In genomic region chr9:107628444-107628843, GRCh38 we compare ENCODE assay signal across 32 cellular contexts.
"Had no signal": no experiment of that assay in that cellular context is flagged by ENCODE, and none has a peak within 500 bp of the region (broad histone marks: within the 10 kb centered on the region; RNA-seq: fewer than 3 reads in every experiment).

No MANE protein-coding gene starts in this region.

- DNase-seq: activated CD4-positive, alpha-beta memory T cell treated with anti-CD3 and anti-CD28 coated beads for 36 hours; activated CD4-positive, alpha-beta T cell treated with anti-CD3 and anti-CD28 coated beads for 36 hours; activated CD4-positive, alpha-beta T cell treated with anti-CD3 and anti-CD28 coated beads, Interleukin-2, amount 10 ng/mL, durations not matched to agents 24 days and 14 days; activated CD4-positive, CD25-positive, alpha-beta regulatory T cell; activated CD4-positive, CD25-positive, alpha-beta regulatory T cell treated with anti-CD3 and anti-CD28 coated beads, Interleukin-2, amount 50 U/mL, for 72 hours; activated CD8-positive, alpha-beta memory T cell treated with anti-CD3 and anti-CD28 coated beads, Interleukin-2, amount 10 ng/mL, durations not matched to agents 7 days and 5 days; activated CD8-positive, alpha-beta memory T cell treated with anti-CD3 and anti-CD28 coated beads, Interleukin-2, amount 50 U/mL, for 4 hours; activated CD8-positive, alpha-beta T cell treated with anti-CD3 and anti-CD28 coated beads, Interleukin-2, amount 10 ng/mL, durations not matched to agents 7 days and 5 days; activated effector memory CD4-positive, alpha-beta T cell treated with anti-CD3 and anti-CD28 coated beads, Interleukin-2, amount 50 U/mL, for 16 hours; activated naive CD4-positive, alpha-beta T cell treated with anti-CD3 and anti-CD28 coated beads for 36 hours; activated naive CD8-positive, alpha-beta T cell treated with anti-CD3 and anti-CD28 coated beads for 36 hours; activated naive CD8-positive, alpha-beta T cell treated with anti-CD3 and anti-CD28 coated beads, Interleukin-2, amount 50 U/mL, for 24 hours; activated T-cell treated with anti-CD3 and anti-CD28 coated beads, Interleukin-2, amount 50 U/mL, for 1 hour; activated T-cell treated with anti-CD3 and anti-CD28 coated beads, Interleukin-2, amount 50 U/mL, for 48 hours; adrenal gland; amygdala; aorta; body of pancreas; caudate nucleus; cortex of kidney; effector CD8-positive, alpha-beta T cell; esophagus squamous epithelium; foreskin melanocyte; head of caudate nucleus; T-helper 2 cell had no signal

- H3K27ac Mint-ChIP-seq: activated CD4-positive, alpha-beta memory T cell treated with anti-CD3 and anti-CD28 coated beads for 36 hours; activated CD4-positive, alpha-beta T cell treated with anti-CD3 and anti-CD28 coated beads for 36 hours; activated CD4-positive, alpha-beta T cell treated with anti-CD3 and anti-CD28 coated beads, Interleukin-2, amount 10 ng/mL, durations not matched to agents 24 days and 14 days; activated CD8-positive, alpha-beta memory T cell treated with anti-CD3 and anti-CD28 coated beads, Interleukin-2, amount 10 ng/mL, durations not matched to agents 7 days and 5 days; activated CD8-positive, alpha-beta T cell treated with anti-CD3 and anti-CD28 coated beads, Interleukin-2, amount 10 ng/mL, durations not matched to agents 7 days and 5 days; activated naive CD4-positive, alpha-beta T cell treated with anti-CD3 and anti-CD28 coated beads for 36 hours; activated naive CD4-positive, alpha-beta T cell treated with anti-CD3 and anti-CD28 coated beads, Interleukin-2, amount 50 U/mL, for 24 hours; activated naive CD8-positive, alpha-beta T cell treated with anti-CD3 and anti-CD28 coated beads for 36 hours; activated naive CD8-positive, alpha-beta T cell treated with anti-CD3 and anti-CD28 coated beads, Interleukin-2, amount 50 U/mL, for 24 hours; activated T-helper 1 cell treated with anti-CD3 and anti-CD28 coated beads, Interleukin-12 subunit alpha, Interleukin-12 subunit beta, Interleukin-2, Interleukin-4 antibody, amounts not matched to agents 30 ng/mL and 10 ng/mL and 1 ng/mL, durations not matched to agents 14 hours and 24 hours and 36 hours; activated T-helper 2 cell treated with anti-CD3 and anti-CD28 coated beads, Interferon-gamma antibody, Interleukin-2, Interleukin-4, amounts not matched to agents 10 μg/mL and 5 μg/mL and 100 μg/mL, durations not matched to agents 14 hours and 24 hours and 36 hours had no signal

- H3K9me3 ChIP-seq: adrenal gland, body of pancreas, esophagus squamous epithelium had no signal

- H3K36me3 Mint-ChIP-seq: activated CD4-positive, alpha-beta memory T cell treated with anti-CD3 and anti-CD28 coated beads for 36 hours; activated CD8-positive, alpha-beta memory T cell treated with anti-CD3 and anti-CD28 coated beads, Interleukin-2, amount 10 ng/mL, durations not matched to agents 7 days and 5 days; activated naive CD4-positive, alpha-beta T cell treated with anti-CD3 and anti-CD28 coated beads, Interleukin-2, amount 50 U/mL, for 24 hours; activated naive CD8-positive, alpha-beta T cell treated with anti-CD3 and anti-CD28 coated beads for 36 hours had no signal

- H3K4me1 ChIP-seq: adrenal gland, body of pancreas had no signal

- H3K27ac ChIP-seq: adrenal gland, body of pancreas, epithelial cell of prostate, esophagus squamous epithelium had no signal

- H3K4me3 ChIP-seq: adrenal gland, body of pancreas, esophagus squamous epithelium had no signal

- H3K9me3 Mint-ChIP-seq: activated CD4-positive, alpha-beta memory T cell treated with anti-CD3 and anti-CD28 coated beads for 36 hours; activated CD4-positive, alpha-beta T cell treated with anti-CD3 and anti-CD28 coated beads, Interleukin-2, amount 10 ng/mL, durations not matched to agents 24 days and 14 days; activated naive CD4-positive, alpha-beta T cell treated with anti-CD3 and anti-CD28 coated beads, Interleukin-2, amount 50 U/mL, for 24 hours; activated naive CD8-positive, alpha-beta T cell treated with anti-CD3 and anti-CD28 coated beads for 36 hours; activated naive CD8-positive, alpha-beta T cell treated with anti-CD3 and anti-CD28 coated beads, Interleukin-2, amount 50 U/mL, for 24 hours; activated T-helper 1 cell treated with anti-CD3 and anti-CD28 coated beads, Interleukin-12 subunit alpha, Interleukin-12 subunit beta, Interleukin-2, Interleukin-4 antibody, amounts not matched to agents 30 ng/mL and 10 ng/mL and 1 ng/mL, durations not matched to agents 14 hours and 24 hours and 36 hours; activated T-helper 2 cell treated with anti-CD3 and anti-CD28 coated beads, Interferon-gamma antibody, Interleukin-2, Interleukin-4, amounts not matched to agents 10 μg/mL and 5 μg/mL and 100 μg/mL, durations not matched to agents 14 hours and 24 hours and 36 hours had no signal

- H3K4me3 Mint-ChIP-seq: activated CD4-positive, alpha-beta memory T cell treated with anti-CD3 and anti-CD28 coated beads for 36 hours; activated CD4-positive, alpha-beta T cell treated with anti-CD3 and anti-CD28 coated beads for 36 hours; activated CD4-positive, alpha-beta T cell treated with anti-CD3 and anti-CD28 coated beads, Interleukin-2, amount 10 ng/mL, durations not matched to agents 24 days and 14 days; activated CD8-positive, alpha-beta memory T cell treated with anti-CD3 and anti-CD28 coated beads, Interleukin-2, amount 10 ng/mL, durations not matched to agents 7 days and 5 days; activated CD8-positive, alpha-beta T cell treated with anti-CD3 and anti-CD28 coated beads, Interleukin-2, amount 10 ng/mL, durations not matched to agents 7 days and 5 days; activated naive CD4-positive, alpha-beta T cell treated with anti-CD3 and anti-CD28 coated beads for 36 hours; activated naive CD4-positive, alpha-beta T cell treated with anti-CD3 and anti-CD28 coated beads, Interleukin-2, amount 50 U/mL, for 24 hours; activated naive CD8-positive, alpha-beta T cell treated with anti-CD3 and anti-CD28 coated beads for 36 hours; activated naive CD8-positive, alpha-beta T cell treated with anti-CD3 and anti-CD28 coated beads, Interleukin-2, amount 50 U/mL, for 24 hours; activated T-helper 1 cell treated with anti-CD3 and anti-CD28 coated beads, Interleukin-12 subunit alpha, Interleukin-12 subunit beta, Interleukin-2, Interleukin-4 antibody, amounts not matched to agents 30 ng/mL and 10 ng/mL and 1 ng/mL, durations not matched to agents 14 hours and 24 hours and 36 hours had no signal

- H3K27me3 Mint-ChIP-seq: activated CD4-positive, alpha-beta memory T cell treated with anti-CD3 and anti-CD28 coated beads for 36 hours; activated CD4-positive, alpha-beta T cell treated with anti-CD3 and anti-CD28 coated beads for 36 hours; activated CD8-positive, alpha-beta memory T cell treated with anti-CD3 and anti-CD28 coated beads, Interleukin-2, amount 10 ng/mL, durations not matched to agents 7 days and 5 days; activated naive CD4-positive, alpha-beta T cell treated with anti-CD3 and anti-CD28 coated beads, Interleukin-2, amount 50 U/mL, for 24 hours; activated naive CD8-positive, alpha-beta T cell treated with anti-CD3 and anti-CD28 coated beads for 36 hours; activated naive CD8-positive, alpha-beta T cell treated with anti-CD3 and anti-CD28 coated beads, Interleukin-2, amount 50 U/mL, for 24 hours had no signal

- FAIRE-seq: colon, endometrium, endothelial cell of umbilical vein had no signal

- H3K36me3 ChIP-seq: adrenal gland, esophagus squamous epithelium had no signal

- ATAC-seq: activated CD4-positive, alpha-beta T cell treated with anti-CD3 and anti-CD28 coated beads for 36 hours; activated CD8-positive, alpha-beta memory T cell treated with anti-CD3 and anti-CD28 coated beads, Interleukin-2, amount 10 ng/mL, durations not matched to agents 7 days and 5 days; activated CD8-positive, alpha-beta T cell treated with anti-CD3 and anti-CD28 coated beads, Interleukin-2, amount 10 ng/mL, durations not matched to agents 7 days and 5 days; activated naive CD8-positive, alpha-beta T cell treated with anti-CD3 and anti-CD28 coated beads, Interleukin-2, amount 50 U/mL, for 24 hours; body of pancreas had no signal

- H3K27me3 ChIP-seq: adrenal gland, body of pancreas, esophagus squamous epithelium had no signal

- H3K4me1 Mint-ChIP-seq: activated CD4-positive, alpha-beta T cell treated with anti-CD3 and anti-CD28 coated beads for 36 hours; activated CD4-positive, alpha-beta T cell treated with anti-CD3 and anti-CD28 coated beads, Interleukin-2, amount 10 ng/mL, durations not matched to agents 24 days and 14 days; activated CD8-positive, alpha-beta memory T cell treated with anti-CD3 and anti-CD28 coated beads, Interleukin-2, amount 10 ng/mL, durations not matched to agents 7 days and 5 days; activated naive CD4-positive, alpha-beta T cell treated with anti-CD3 and anti-CD28 coated beads, Interleukin-2, amount 50 U/mL, for 24 hours; activated naive CD8-positive, alpha-beta T cell treated with anti-CD3 and anti-CD28 coated beads for 36 hours; activated naive CD8-positive, alpha-beta T cell treated with anti-CD3 and anti-CD28 coated beads, Interleukin-2, amount 50 U/mL, for 24 hours had no signal
